ENCODE assay signal across 6 cellular contexts in the genomic region with DNA sequence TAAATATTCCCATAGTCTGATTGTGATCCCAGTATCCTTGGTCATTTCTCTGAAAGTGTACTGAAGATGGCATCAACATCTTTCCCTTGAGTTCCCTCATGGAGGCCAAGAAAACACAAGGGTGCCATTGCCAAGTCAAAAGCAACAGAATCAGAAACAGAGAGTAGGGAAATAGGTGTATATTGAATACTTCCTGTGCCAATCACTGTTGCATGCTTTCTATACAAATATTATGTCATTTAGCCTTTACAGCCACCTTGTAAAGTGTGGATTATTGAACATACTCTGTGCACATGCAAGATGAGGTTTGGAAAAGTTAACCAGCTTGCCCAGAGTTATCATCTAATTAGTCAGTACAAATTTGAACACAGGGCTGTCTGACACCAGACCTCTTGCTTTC.
"Had no signal": no experiment of that assay in that cellular context is flagged by ENCODE, and none has a peak within 500 bp of the region (broad histone marks: within the 10 kb centered on the region; RNA-seq: fewer than 3 reads in every experiment).

No MANE protein-coding gene starts in this region.

- H3K4me3 ChIP-seq: GM23338 had no signal

- H3K27ac ChIP-seq: HL-60 had no signal

- DNase-seq: H9, HCEC 1CT, HFFc6 had no signal

- ATAC-seq: GM23338, HepG2 had no signal

- H3K4me2 ChIP-seq: GM23338 had no signal
